ENCODE assay signal across 9 cellular contexts in the genomic region with DNA sequence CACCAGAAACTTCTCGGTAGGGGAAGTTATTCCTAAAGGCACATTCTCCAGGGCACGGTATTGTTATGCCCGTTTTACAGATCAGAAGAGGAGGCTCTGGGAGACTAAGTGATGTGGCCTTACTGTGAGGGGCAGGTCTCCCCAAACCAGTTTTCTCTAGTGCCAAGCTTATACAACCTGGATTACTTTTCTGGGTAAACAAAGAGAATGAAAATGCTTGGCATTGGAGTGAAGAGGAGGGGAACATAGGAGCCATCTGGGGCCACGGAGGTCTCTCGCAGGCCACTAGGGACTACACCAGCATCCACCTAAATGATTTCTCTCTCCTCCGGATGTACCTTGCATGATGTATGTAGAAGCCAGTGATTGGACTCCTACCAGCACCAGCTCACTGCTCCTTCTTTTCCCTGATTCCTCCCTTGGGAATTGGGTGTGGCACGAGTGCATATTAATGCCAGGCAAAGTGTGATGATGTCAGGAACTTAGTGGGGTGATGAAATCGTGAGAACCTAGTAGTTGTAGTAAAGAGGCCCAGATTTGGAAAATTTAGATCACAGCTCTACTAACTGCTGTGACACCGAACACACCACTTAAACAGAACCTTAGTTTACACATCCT. TPM values are rescaled to one million over a fixed set of nuclear protein-coding genes. Genes with fewer than 3 reads are reported as not detected.
DNase-seq lines count a peak whose midpoint lies in the region; ATAC-seq and TF ChIP-seq lines count a peak whose summit lies in the region.
"Had no signal": no experiment of that assay in that cellular context is flagged by ENCODE, and none has a peak within 500 bp of the region (broad histone marks: within the 10 kb centered on the region; RNA-seq: fewer than 3 reads in every experiment).

No MANE protein-coding gene starts in this region.

- H3K9me3 Mint-ChIP-seq in activated naive CD8-positive, alpha-beta T cell treated with anti-CD3 and anti-CD28 coated beads for 36 hours = no peaks in the 10 kb centered on the region
- H3K9me3 Mint-ChIP-seq: naive B cell had no signal

- no peak for TF ChIP-seq POLR2A in tibial nerve (IDR thresholded peaks at IDR 0.05)

- TF ChIP-seq EP300 in tibial nerve (IDR thresholded peaks at IDR 0.05) = no peak

- peak overlapping the region; percentile 88 for H3K27ac ChIP-seq in HUES6 (ENCODE audit: low read depth, low read length)
- H3K27ac ChIP-seq in iPS-20b (ENCODE audit: low read length) = peak overlapping the region; percentile 95
- H3K27ac ChIP-seq in tibial nerve = peak overlapping the region in 2 of 4 donors; percentile 49 to 55

- H3K4me1 ChIP-seq in HUES6 (ENCODE audit: control insufficient read depth, insufficient read depth, low read length) (peaks cover 35% of the 10 kb centered on the region), iPS-20b (ENCODE audit: insufficient read depth, low read length) (peaks cover 18% of the 10 kb centered on the region), tibial nerve (peaks cover 0 to 21% (median 0%) of the 10 kb centered on the region in 4 donors)

- H3K9me3 ChIP-seq in HUES6 (ENCODE audit: control insufficient read depth, insufficient read depth, low read depth, low read length) (no peaks in the 10 kb centered on the region), iPS-20b (ENCODE audit: insufficient read depth, low read depth, low read length) (no peaks in the 10 kb centered on the region), tibial nerve (no peaks in the 10 kb centered on the region)

- H3K27ac Mint-ChIP-seq in activated naive CD8-positive, alpha-beta T cell treated with anti-CD3 and anti-CD28 coated beads for 36 hours = no peak overlapping the region
- H3K27ac Mint-ChIP-seq: naive B cell had no signal

- DNase-seq in Caki2 (ENCODE audit: low read depth) (peak; percentile 65), tibial nerve (ENCODE audit: low spot score in 2 of 2) (no peak), GOT3 (lab: John Stamatoyannopoulos, UW) (no peak)
- DNase-seq in activated naive CD8-positive, alpha-beta T cell treated with anti-CD3 and anti-CD28 coated beads for 36 hours = no peak
- DNase-seq: naive B cell had no signal

- peaks cover 25% of the 10 kb centered on the region for H3K36me3 ChIP-seq in HUES6 (ENCODE audit: control insufficient read depth, insufficient read depth, low read length)
- H3K36me3 ChIP-seq in iPS-20b (ENCODE audit: insufficient read depth, low read depth, low read length) = peaks cover 21% of the 10 kb centered on the region
- H3K36me3 ChIP-seq in tibial nerve = no peaks in the 10 kb centered on the region

- ATAC-seq in HG03139 (IDR thresholded peaks at IDR 0.05; ENCODE audit: unreplicated experiment) (no peak), HG03039 (IDR thresholded peaks at IDR 0.05; ENCODE audit: unreplicated experiment) (no peak)

- WGBS in tibial nerve, 2 donors = 47 to 49% methylated on average over 9 of the region's 9 CpGs

- peaks cover 46% of the 10 kb centered on the region for H3K27me3 Mint-ChIP-seq in activated naive CD8-positive, alpha-beta T cell treated with anti-CD3 and anti-CD28 coated beads for 36 hours

- in situ Hi-C loops in Caki2 (cut with HindIII; ENCODE audit: low pct_unique_long_range_greater_than_20kb, low sequenced_read_pairs) = no loop called here

- no peaks in the 10 kb centered on the region for H3K27me3 ChIP-seq in HUES6 (ENCODE audit: control insufficient read depth, insufficient read depth, low read length)
- no peaks in the 10 kb centered on the region for H3K27me3 ChIP-seq in iPS-20b (ENCODE audit: insufficient read depth, low read length)
- peaks cover 0 to 5% of the 10 kb centered on the region in 2 donors for H3K27me3 ChIP-seq in tibial nerve

- no peaks in the 10 kb centered on the region for H3K36me3 Mint-ChIP-seq in activated naive CD8-positive, alpha-beta T cell treated with anti-CD3 and anti-CD28 coated beads for 36 hours
- H3K36me3 Mint-ChIP-seq: naive B cell had no signal

- H3K9ac ChIP-seq in HUES6 (ENCODE audit: low read length) = peak overlapping the region; percentile 91
- peak overlapping the region; percentile 83 for H3K9ac ChIP-seq in iPS-20b (ENCODE audit: low read depth, low read length)

- TF ChIP-seq CTCF in tibial nerve (IDR thresholded peaks at IDR 0.05) = no peak

- peak overlapping the region; percentile 30 for H3K4me3 Mint-ChIP-seq in activated naive CD8-positive, alpha-beta T cell treated with anti-CD3 and anti-CD28 coated beads for 36 hours

- peaks cover 7% of the 10 kb centered on the region for H3K4me1 Mint-ChIP-seq in activated naive CD8-positive, alpha-beta T cell treated with anti-CD3 and anti-CD28 coated beads for 36 hours

- H3K4me3 ChIP-seq in HUES6 (ENCODE audit: low read depth, low read length) = peak overlapping the region; percentile 99
- no peak overlapping the region; the same call in 1 of the 2 replicates for H3K4me3 ChIP-seq in iPS-20b (ENCODE audit: low read length)
- H3K4me3 ChIP-seq in tibial nerve = peak overlapping the region; percentile 23 to 59 (median 36)

RNA-seq across cellular contexts. Expression of gene TOM1L1, which starts 0.7 kb away (rescaled TPM):
- total RNA-seq in Caki2 (2014; rRNA removed; shearing (Covaris generic); ENCODE audit: low replicate concordance) = 33.9 and 35.2 TPM in 2 replicates
- total RNA-seq in activated naive CD8-positive, alpha-beta T cell treated with anti-CD3 and anti-CD28 coated beads for 36 hours = 1 to 10 TPM in 1 of 2 experiments, under 1 TPM in 1; 0.74 to 1.0 TPM
- total RNA-seq in tibial nerve = 10 to 100 TPM in 3 of 4 donors, 1 to 10 TPM in 1; 8.6 to 27.4 (median 17.1) TPM

Comparison
In these comparisons a context has a peak if more than half of its experiments do, and no peak if none do; other contexts are left out.
1. RNA of gene TOM1L1, which starts 0.7 kb away (total RNA-seq): 33.9 to 35.2 TPM in Caki2 and 8.6 to 27.4 TPM in tibial nerve; 0.74 to 1.0 TPM in activated naive CD8-positive, alpha-beta T cell treated with anti-CD3 and anti-CD28 coated beads for 36 hours; every median in the first group is over 4 times any median in the second.